ENCODE assay signal across 20 cellular contexts in the genomic region with DNA sequence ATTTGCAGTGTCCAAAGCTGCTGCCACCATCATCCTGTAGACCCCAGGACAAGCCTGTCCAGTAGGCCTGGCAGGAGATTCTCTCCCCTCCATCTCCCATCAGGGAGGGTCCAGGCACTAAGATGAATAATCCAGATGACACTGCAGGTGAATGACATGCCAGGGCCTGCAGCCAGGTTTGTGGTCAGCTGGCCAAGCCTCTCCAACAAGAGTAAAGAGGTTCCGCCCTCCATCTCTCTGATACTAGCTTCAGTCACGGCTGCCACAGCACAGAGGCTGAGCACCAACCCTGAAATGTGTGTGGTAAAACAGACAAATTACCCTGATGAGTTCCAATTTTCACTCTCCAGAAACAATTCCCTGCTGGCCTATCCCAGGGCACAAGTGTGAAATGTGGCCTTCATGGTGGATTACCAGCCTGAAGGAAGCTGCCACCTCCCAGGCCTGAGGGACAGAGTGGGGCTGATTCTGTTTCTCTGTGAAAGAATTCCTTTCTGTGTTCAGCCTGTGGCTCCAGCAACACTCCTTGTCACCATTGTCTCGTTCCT. TPM values are rescaled to one million over a fixed set of nuclear protein-coding genes. Genes with fewer than 3 reads are reported as not detected.
"Had no signal": no experiment of that assay in that cellular context is flagged by ENCODE, and none has a peak within 500 bp of the region (broad histone marks: within the 10 kb centered on the region; RNA-seq: fewer than 3 reads in every experiment).

No MANE protein-coding gene starts in this region.

- FAIRE-seq: colon, endothelial cell of umbilical vein had no signal

- H3K27ac ChIP-seq: cardiac muscle cell, suprapubic skin, upper lobe of left lung had no signal

- H3K4me1 ChIP-seq: suprapubic skin had no signal

- ATAC-seq: naive thymus-derived CD8-positive, alpha-beta T cell; sciatic nerve had no signal

- H3K27me3 ChIP-seq: cardiac muscle cell, suprapubic skin, upper lobe of left lung had no signal

- H3K36me3 ChIP-seq: cardiac muscle cell, suprapubic skin, upper lobe of left lung had no signal

- H3K9me3 ChIP-seq: suprapubic skin, upper lobe of left lung had no signal

- H3K4me3 ChIP-seq: cardiac muscle cell, lung, suprapubic skin, upper lobe of left lung had no signal

- DNase-seq: activated CD4-positive, alpha-beta T cell treated with anti-CD3 and anti-CD28 coated beads, Interleukin-2, amount 10 ng/mL, durations not matched to agents 7 days and 5 days; activated CD4-positive, CD25-positive, alpha-beta regulatory T cell; activated effector memory CD4-positive, alpha-beta T cell treated with Interleukin-2 at 50 U/mL for 16 hours; activated T-cell treated with anti-CD3 and anti-CD28 coated beads for 4 hours; anterior cingulate cortex; hypothalamus; kidney glomerular epithelial cell; nucleus accumbens; stimulated activated naive CD4-positive, alpha-beta T cell; upper lobe of left lung had no signal

RNA-seq across cellular contexts. Expression of gene LHX4, which starts 20.0 kb away (rescaled TPM):
- total RNA-seq: activated CD4-positive, alpha-beta T cell treated with anti-CD3 and anti-CD28 coated beads, Interleukin-2, amount 10 ng/mL, durations not matched to agents 7 days and 5 days; activated CD8-positive, alpha-beta memory T cell treated with anti-CD3 and anti-CD28 coated beads for 36 hours; cardiac muscle cell; endothelial cell of umbilical vein; glomerular endothelial cell; naive thymus-derived CD8-positive, alpha-beta T cell; sciatic nerve; T-helper 2 cell treated with Interferon-gamma antibody and Interleukin-4, amounts not matched to agents 100 ng/mL and 5 ng/mL, for 36 hours had no signal
- polyA plus RNA-seq: endothelial cell of umbilical vein had no signal
